ENCODE assay signal across 9 cellular contexts in genomic region chr14:50040401-50040775, GRCh38.
DNase-seq lines count a peak whose midpoint lies in the region; ATAC-seq and TF ChIP-seq lines count a peak whose summit lies in the region.
"Had no signal": no experiment of that assay in that cellular context is flagged by ENCODE, and none has a peak within 500 bp of the region (broad histone marks: within the 10 kb centered on the region; RNA-seq: fewer than 3 reads in every experiment).

No MANE protein-coding gene starts in this region.

- peak; percentile 59 for ATAC-seq in stimulated activated memory B cell treated with anti-CD40 and anti-IgM and Interleukin-4, amounts not matched to agents 10 μg/mL and 1 μg/mL and 100 μg/mL, for 72 hours
- no peak for ATAC-seq in GM19397 (IDR thresholded peaks at IDR 0.05; ENCODE audit: unreplicated experiment)

- no peak overlapping the region for H3K9ac ChIP-seq in Karpas-422 (ENCODE audit: low read length)

- peaks cover 62% of the 10 kb centered on the region for H3K4me1 Mint-ChIP-seq in stimulated activated memory B cell treated with anti-CD40 and anti-IgM and Interleukin-4, amounts not matched to agents 10 μg/mL and 1 μg/mL and 100 μg/mL, for 72 hours
- no peaks in the 10 kb centered on the region for H3K4me1 Mint-ChIP-seq in glutamatergic neuron (ENCODE audit: low read depth, unreplicated experiment)

- peak overlapping the region; percentile 63 for H3K4me3 Mint-ChIP-seq in stimulated activated memory B cell treated with anti-CD40 and anti-IgM and Interleukin-4, amounts not matched to agents 10 μg/mL and 1 μg/mL and 100 μg/mL, for 72 hours
- H3K4me3 Mint-ChIP-seq in glutamatergic neuron (ENCODE audit: unreplicated experiment): no peak overlapping the region

- H3K9me2 ChIP-seq in Karpas-422 (replicated peaks; ENCODE audit: insufficient read depth, low read length): no peaks in the 10 kb centered on the region

- H3K4me2 ChIP-seq in Karpas-422 (ENCODE audit: low read depth, low read length, poor library complexity, severe bottlenecking): no peak overlapping the region

- H3K27ac Mint-ChIP-seq in stimulated activated memory B cell treated with anti-CD40 and anti-IgM and Interleukin-4, amounts not matched to agents 10 μg/mL and 1 μg/mL and 100 μg/mL, for 72 hours: peak overlapping the region; percentile 95
- H3K27ac Mint-ChIP-seq in glutamatergic neuron (ENCODE audit: unreplicated experiment): no peak overlapping the region

- H3K4me1 ChIP-seq in Karpas-422 (ENCODE audit: low read length): peaks cover 8% of the 10 kb centered on the region

- TF ChIP-seq CTCF in GM12865 (IDR thresholded peaks at IDR 0.05; ENCODE audit: insufficient read depth, low read depth, low read length, missing control alignments): no peak
- TF ChIP-seq CTCF in fibroblast of mammary gland (conservative IDR thresholded peaks at IDR 0.05; ENCODE audit: control insufficient read depth, insufficient read depth, low read depth, low read length): no peak
- no peak for TF ChIP-seq CTCF in glutamatergic neuron (IDR thresholded peaks at IDR 0.05; ENCODE audit: partially characterized antibody, unreplicated experiment)

- no peaks in the 10 kb centered on the region for H3K9me3 ChIP-seq in Karpas-422 (ENCODE audit: low read length)
- H3K9me3 ChIP-seq: pancreas had no signal

- H2AFZ ChIP-seq in Karpas-422 (ENCODE audit: low read length): no peak overlapping the region

- H3K9me3 Mint-ChIP-seq in stimulated activated memory B cell treated with anti-CD40 and anti-IgM and Interleukin-4, amounts not matched to agents 10 μg/mL and 1 μg/mL and 100 μg/mL, for 72 hours: no peaks in the 10 kb centered on the region
- H3K9me3 Mint-ChIP-seq in glutamatergic neuron (ENCODE audit: unreplicated experiment): no peaks in the 10 kb centered on the region

- peaks cover 9% of the 10 kb centered on the region for H3K36me3 Mint-ChIP-seq in stimulated activated memory B cell treated with anti-CD40 and anti-IgM and Interleukin-4, amounts not matched to agents 10 μg/mL and 1 μg/mL and 100 μg/mL, for 72 hours
- peaks cover 9% of the 10 kb centered on the region for H3K36me3 Mint-ChIP-seq in glutamatergic neuron (ENCODE audit: unreplicated experiment)

- DNase-seq in GM12865 (ENCODE audit: low read depth) (peak; percentile 81), Karpas-422 (peak; percentile 56), fibroblast of mammary gland (ENCODE audit: low read depth) (peak; percentile 85), glutamatergic neuron (no peak), DMS153 treated with DMSO at 0.1 percent for 48 hours (lab: John Stamatoyannopoulos, UW; ENCODE audit: unreplicated experiment) (no peak)
- peak; percentile 29 for DNase-seq in activated CD4-positive, alpha-beta T cell treated with anti-CD3 and anti-CD28 coated beads, Interleukin-2, amount 50 U/mL, for 1 hour
- DNase-seq: pancreas had no signal

- no peaks in the 10 kb centered on the region for H4K20me1 ChIP-seq in Karpas-422 (ENCODE audit: insufficient read depth, low read depth, low read length)

- no peaks in the 10 kb centered on the region for H3K27me3 Mint-ChIP-seq in stimulated activated memory B cell treated with anti-CD40 and anti-IgM and Interleukin-4, amounts not matched to agents 10 μg/mL and 1 μg/mL and 100 μg/mL, for 72 hours
- H3K27me3 Mint-ChIP-seq in glutamatergic neuron (ENCODE audit: unreplicated experiment): no peaks in the 10 kb centered on the region

- H3K36me3 ChIP-seq in Karpas-422 (ENCODE audit: insufficient read depth, low read length): no peaks in the 10 kb centered on the region
- H3K36me3 ChIP-seq: pancreas had no signal

- no peaks in the 10 kb centered on the region for H3K79me2 ChIP-seq in Karpas-422 (ENCODE audit: low read length)

- H3K27me3 ChIP-seq in Karpas-422 (ENCODE audit: low read length): no peaks in the 10 kb centered on the region
- H3K27me3 ChIP-seq: pancreas had no signal

- peak overlapping the region; percentile 56 for H3K4me3 ChIP-seq in GM12865 (ENCODE audit: low read depth, low read length)
- no peak overlapping the region for H3K4me3 ChIP-seq in Karpas-422 (ENCODE audit: low read length)
- H3K4me3 ChIP-seq in fibroblast of mammary gland (ENCODE audit: control insufficient read depth, low read depth, low read length): no peak overlapping the region
- H3K4me3 ChIP-seq: pancreas had no signal

- H3K27ac ChIP-seq in Karpas-422 (ENCODE audit: low read length): no peak overlapping the region

Comparison
In these comparisons a context has a peak if more than half of its experiments do, and no peak if none do; other contexts are left out.
1. DNase-seq: peak in GM12865 (single experiment), Karpas-422 (single experiment), activated CD4-positive, alpha-beta T cell treated with anti-CD3 and anti-CD28 coated beads, Interleukin-2, amount 50 U/mL, for 1 hour (single experiment) and fibroblast of mammary gland (single experiment); none in glutamatergic neuron (single experiment) and DMS153 treated with DMSO at 0.1 percent for 48 hours (single experiment).